ENCODE assay signal across 8 cellular contexts in the genomic region with DNA sequence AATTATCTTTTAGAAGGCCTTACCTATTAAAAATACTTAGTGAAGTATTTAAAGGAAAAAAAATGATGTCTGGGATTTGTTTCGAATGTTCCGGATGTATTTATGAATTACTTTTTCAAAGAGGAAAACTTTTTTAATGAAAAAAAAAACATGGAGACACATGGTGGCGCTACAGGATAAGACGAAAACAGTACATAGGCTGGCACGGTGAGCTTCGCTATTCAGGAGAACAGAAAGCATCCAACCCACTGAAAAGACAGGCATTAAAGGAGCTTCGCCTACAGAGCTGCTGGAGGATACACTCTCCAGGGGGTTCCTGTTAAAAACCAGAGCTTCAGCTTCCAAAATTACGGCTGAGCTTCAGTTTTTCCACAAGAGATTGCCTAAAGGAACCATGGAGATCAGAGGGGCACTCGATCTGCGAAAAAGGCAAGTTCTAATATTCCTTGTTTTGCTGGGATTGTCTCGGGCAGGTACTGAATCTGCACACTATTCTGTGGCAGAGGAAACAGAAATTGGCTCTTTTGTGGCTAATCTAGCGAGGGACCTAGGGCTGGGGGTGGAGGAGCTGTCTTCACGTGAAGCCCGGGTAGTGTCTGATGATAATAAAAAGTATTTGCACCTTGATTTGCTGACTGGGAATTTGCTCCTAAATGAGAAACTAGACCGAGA. TPM values are rescaled to one million over a fixed set of nuclear protein-coding genes. Genes with fewer than 3 reads are reported as not detected.
A peak's percentile ranks its signal among the peaks of the same experiment; 100 is the strongest.
DNase-seq lines count a peak whose midpoint lies in the region; FAIRE-seq and TF ChIP-seq lines count a peak whose summit lies in the region.

A gene (plus strand): TSS at position 232 of the 672 bp plus-strand sequence. CDS start 163 bp downstream, at position 395.

- H3K27ac ChIP-seq in CD8-positive, alpha-beta memory T cell (ENCODE audit: low read depth, low read length) = no peak within 1 kb of the TSS
- no peak within 1 kb of the TSS for H3K27ac ChIP-seq in RWPE1
- H3K27ac ChIP-seq in skeletal muscle tissue (ENCODE audit: low read depth, low read length) = no peak within 1 kb of the TSS

- peaks cover 5 to 11% (median 8%) of the 10 kb centered on the region in 3 donors for H3K4me1 Mint-ChIP-seq in CD8-positive, alpha-beta memory T cell

- H3K9me3 ChIP-seq in CD8-positive, alpha-beta memory T cell (ENCODE audit: low read length) = no peaks in the 10 kb centered on the region
- H3K9me3 ChIP-seq in skeletal muscle tissue (ENCODE audit: control insufficient read depth in 3 of 3, low read length in 3 of 3) = peaks cover 14 to 35% (median 15%) of the 10 kb centered on the region in 3 donors

- peak within 1 kb of the TSS in 5 of 7 donors; percentile 1 to 64 (median 46) for H3K4me3 Mint-ChIP-seq in CD8-positive, alpha-beta memory T cell

- H3K27ac Mint-ChIP-seq in CD8-positive, alpha-beta memory T cell = peak within 1 kb of the TSS in 1 of 8 donors; percentile 31

- H3K36me3 Mint-ChIP-seq in CD8-positive, alpha-beta memory T cell = no peaks in the 10 kb centered on the region

- no peaks in the 10 kb centered on the region for H3K4me1 ChIP-seq in CD8-positive, alpha-beta memory T cell (ENCODE audit: insufficient read depth, low read length)
- no peaks in the 10 kb centered on the region for H3K4me1 ChIP-seq in skeletal muscle tissue (ENCODE audit: control insufficient read depth in 3 of 3, insufficient read depth in 3 of 3, low read length in 3 of 3)

- H3K36me3 ChIP-seq in CD8-positive, alpha-beta memory T cell (ENCODE audit: insufficient read depth, low read length) = no peaks in the 10 kb centered on the region
- H3K36me3 ChIP-seq in skeletal muscle tissue (ENCODE audit: control insufficient read depth in 3 of 3, insufficient read depth in 3 of 3, low read length in 3 of 3) = no peaks in the 10 kb centered on the region

- peak within 1 kb of the TSS in 1 of 3 donors; percentile 58 for H3K9ac ChIP-seq in skeletal muscle tissue (ENCODE audit: low read depth in 1 of 3, low read length in 3 of 3)

- POLR2A ChIA-PET in CD8-positive, alpha-beta memory T cell (lab: Charles Lee) = no interaction called here
- POLR2A ChIA-PET in RWPE1 (lab: Yijun Ruan, JAX; ENCODE audit: low non-redundant PET) = no interaction called here

- no peak for DNase-seq in CD8-positive, alpha-beta memory T cell
- peak; percentile 5 for DNase-seq in HT1080 (ENCODE audit: low read depth)
- peak; percentile 60 for DNase-seq in RWPE1 (ENCODE audit: low spot score)
- DNase-seq in frontal cortex (ENCODE audit: low spot score in 2 of 2) = no peak
- DNase-seq in activated naive CD4-positive, alpha-beta T cell treated with anti-CD3 and anti-CD28 coated beads, Interleukin-2, amount 50 U/mL, for 16 hours = no peak
- DNase-seq in activated CD8-positive, alpha-beta memory T cell treated with anti-CD3 and anti-CD28 coated beads for 24 hours = no peak
- no peak for DNase-seq in activated gamma-delta T cell treated with Interleukin-2 at 50 U/mL for 16 hours

- CTCF ChIA-PET in CD8-positive, alpha-beta memory T cell (lab: Charles Lee) = interaction anchor here (1.4 to 2.1 kb wide), 3 partner anchors 11 to 341 kb away, joined by 4 to 9 read pairs (median 5); no protein-coding TSS in a partner anchor
- CTCF ChIA-PET in RWPE1 (lab: Yijun Ruan, JAX) = interaction anchor here (0.6 to 2.9 kb wide), 26 partner anchors 11 to 1043 kb away, joined by 3 to 12 read pairs (median 4); a partner anchor contains a TSS

- H3K27me3 ChIP-seq in CD8-positive, alpha-beta memory T cell (ENCODE audit: insufficient read depth, low read length, poor library complexity, severe bottlenecking) = peaks cover 7% of the 10 kb centered on the region
- H3K27me3 ChIP-seq in skeletal muscle tissue (ENCODE audit: control insufficient read depth in 3 of 3, insufficient read depth in 3 of 3, low read length in 3 of 3) = no peaks in the 10 kb centered on the region

- no peak for FAIRE-seq in frontal cortex (lab: Jason Lieb, UNC)

- H3K4me3 ChIP-seq in CD8-positive, alpha-beta memory T cell (ENCODE audit: low read length) = no peak within 1 kb of the TSS
- peak within 1 kb of the TSS; percentile 52 to 65 (median 57) for H3K4me3 ChIP-seq in skeletal muscle tissue (ENCODE audit: low read length in 3 of 3)

- H3K9me3 Mint-ChIP-seq in CD8-positive, alpha-beta memory T cell = peaks cover 10 to 49% (median 25%) of the 10 kb centered on the region in 5 donors

- peak; percentile 57; the same call in 1 of the 2 replicates for TF ChIP-seq CTCF in RWPE1 (conservative IDR thresholded peaks at IDR 0.05; ENCODE audit: low read depth)

- H3K27me3 Mint-ChIP-seq in CD8-positive, alpha-beta memory T cell = peaks cover 33 to 73% of the 10 kb centered on the region in 2 donors

RNA-seq across cellular contexts. Expression of the gene that starts here (rescaled TPM):
- total RNA-seq in CD8-positive, alpha-beta memory T cell = under 1 TPM in 1 of 2 experiments, not detected in 1; 0.09 TPM
- not detected for polyA plus RNA-seq in CD8-positive, alpha-beta memory T cell
- total RNA-seq in HT1080 (2014; rRNA removed; shearing (Covaris generic)) = 0.03 and 0.08 TPM in 2 replicates
- polyA plus RNA-seq in HT1080 (2015; cell fraction: cytosol; rRNA removed) = 0.09 and 0.15 TPM in 2 replicates
- polyA plus RNA-seq in HT1080 (2015; cell fraction: nucleus; rRNA removed) = 0.72 and 1.5 TPM in 2 replicates
- total RNA-seq in frontal cortex (12.6 TPM), skeletal muscle tissue (4.2 TPM)

Comparison
In these comparisons a context has a peak if more than half of its experiments do, and no peak if none do; other contexts are left out.
1. DNase-seq: peak in HT1080 (single experiment) and RWPE1 (single experiment); none in CD8-positive, alpha-beta memory T cell (0 of 5), frontal cortex (0 of 2), activated naive CD4-positive, alpha-beta T cell treated with anti-CD3 and anti-CD28 coated beads, Interleukin-2, amount 50 U/mL, for 16 hours (single experiment), activated CD8-positive, alpha-beta memory T cell treated with anti-CD3 and anti-CD28 coated beads for 24 hours (single experiment) and activated gamma-delta T cell treated with Interleukin-2 at 50 U/mL for 16 hours (single experiment).